In the genomic region with DNA sequence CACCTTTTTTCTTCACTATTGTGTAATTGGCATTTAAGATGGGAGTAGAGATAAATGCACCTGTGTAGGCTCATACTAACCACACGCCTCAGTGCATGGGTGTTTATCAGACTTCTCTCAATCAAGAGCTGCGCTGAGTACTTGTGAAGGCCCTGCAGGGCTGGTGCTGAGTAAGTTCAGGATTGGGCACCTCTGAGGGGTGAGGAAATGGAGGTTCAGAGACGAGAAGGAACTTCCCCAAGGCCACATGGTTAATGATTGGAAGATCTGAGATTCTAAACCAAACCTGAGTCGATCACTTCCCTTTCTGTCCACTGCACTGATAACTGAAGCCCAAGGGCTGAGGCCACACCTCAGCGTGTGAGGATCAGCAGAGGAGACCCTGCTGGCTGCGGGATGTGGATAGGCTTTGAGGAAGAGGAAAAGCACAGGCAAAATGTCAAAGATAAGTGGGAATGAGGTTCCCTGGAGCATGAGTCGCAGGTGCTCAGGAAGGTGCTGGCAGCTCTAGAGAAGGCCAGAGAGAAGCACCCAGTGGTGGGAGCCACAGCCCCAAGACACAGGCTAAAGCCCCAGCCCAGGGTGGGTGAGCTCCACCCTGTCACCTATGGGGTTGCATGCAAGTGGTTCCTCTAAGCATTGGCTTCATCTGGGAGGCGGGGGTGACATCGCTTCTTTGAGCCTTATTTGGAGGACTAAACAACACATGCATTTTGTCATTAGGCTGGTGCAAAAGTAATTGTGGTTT, we compare ENCODE assay signal across 12 cellular contexts. TPM values are rescaled to one million over a fixed set of nuclear protein-coding genes. Genes with fewer than 3 reads are reported as not detected.
DNase-seq lines count a peak whose midpoint lies in the region; ATAC-seq and TF ChIP-seq lines count a peak whose summit lies in the region.
"Had no signal": no experiment of that assay in that cellular context is flagged by ENCODE, and none has a peak within 500 bp of the region (broad histone marks: within the 10 kb centered on the region; RNA-seq: fewer than 3 reads in every experiment).

No MANE protein-coding gene starts in this region.

- no peaks in the 10 kb centered on the region for H3K36me3 ChIP-seq in esophagus squamous epithelium
- H3K36me3 ChIP-seq: colonic mucosa had no signal

- no peak overlapping the region for H3K27ac ChIP-seq in esophagus squamous epithelium
- H3K27ac ChIP-seq: colonic mucosa had no signal

- no peak for DNase-seq in C1 segment of cervical spinal cord (lab: John Stamatoyannopoulos, UW)
- DNase-seq in DMS79 (lab: John Stamatoyannopoulos, UW), result no peak
- no peak for DNase-seq in esophagus squamous epithelium (lab: John Stamatoyannopoulos, UW)
- DNase-seq: colonic mucosa, DMS79 treated with DMSO at 0.1 percent for 48 hours, glutamatergic neuron, HCEC 1CT had no signal

- no peak for TF ChIP-seq POLR2A in esophagus squamous epithelium (IDR thresholded peaks at IDR 0.05)

- H3K27me3 Mint-ChIP-seq in activated T-helper 17 cell treated with anti-CD3 and anti-CD28 coated beads, Interleukin-2, amount 50 U/mL, for 72 hours, result peaks cover 6% of the 10 kb centered on the region

- ATAC-seq in GM18870 (IDR thresholded peaks at IDR 0.05; ENCODE audit: unreplicated experiment), result peak; percentile 99
- ATAC-seq in GM21390 (IDR thresholded peaks at IDR 0.05; ENCODE audit: unreplicated experiment), result peak; percentile 98
- ATAC-seq in HG03060 (IDR thresholded peaks at IDR 0.05; ENCODE audit: low read depth, unreplicated experiment), result peak; percentile 94
- peak; percentile 32 for ATAC-seq in activated T-helper 17 cell treated with anti-CD3 and anti-CD28 coated beads, Interleukin-2, amount 50 U/mL, for 72 hours (replicated peaks)

- 73 to 82% methylated on average over 9 of the region's 9 CpGs for WGBS in esophagus squamous epithelium, 2 donors

- H3K27ac Mint-ChIP-seq in activated T-helper 17 cell treated with anti-CD3 and anti-CD28 coated beads, Interleukin-2, amount 50 U/mL, for 72 hours, result no peak overlapping the region

- no peak overlapping the region for H3K4me3 Mint-ChIP-seq in activated T-helper 17 cell treated with anti-CD3 and anti-CD28 coated beads, Interleukin-2, amount 50 U/mL, for 72 hours

- no peaks in the 10 kb centered on the region for H3K9me3 Mint-ChIP-seq in activated T-helper 17 cell treated with anti-CD3 and anti-CD28 coated beads, Interleukin-2, amount 50 U/mL, for 72 hours

- intact Hi-C loops in esophagus squamous epithelium (cut with DNase I), result no loop called here

- H3K36me3 Mint-ChIP-seq in activated T-helper 17 cell treated with anti-CD3 and anti-CD28 coated beads, Interleukin-2, amount 50 U/mL, for 72 hours (ENCODE audit: low read depth), result no peaks in the 10 kb centered on the region

- H3K4me1 Mint-ChIP-seq in activated T-helper 17 cell treated with anti-CD3 and anti-CD28 coated beads, Interleukin-2, amount 50 U/mL, for 72 hours, result no peaks in the 10 kb centered on the region

- H3K4me1 ChIP-seq in esophagus squamous epithelium, result no peaks in the 10 kb centered on the region
- H3K4me1 ChIP-seq: colonic mucosa had no signal

- no peaks in the 10 kb centered on the region for H3K27me3 ChIP-seq in esophagus squamous epithelium
- H3K27me3 ChIP-seq: colonic mucosa had no signal

- H3K4me3 ChIP-seq in esophagus squamous epithelium, result no peak overlapping the region
- H3K4me3 ChIP-seq: colonic mucosa had no signal

- no peak for TF ChIP-seq CTCF in esophagus squamous epithelium (IDR thresholded peaks at IDR 0.05)

- H3K9me3 ChIP-seq in esophagus squamous epithelium, result no peaks in the 10 kb centered on the region
- H3K9me3 ChIP-seq: colonic mucosa had no signal

RNA-seq across cellular contexts. Expression of a gene that starts 32.3 kb away (rescaled TPM):
- 10 to 100 TPM; 16.8 to 53.3 TPM for total RNA-seq in activated T-helper 17 cell treated with anti-CD3 and anti-CD28 coated beads, Interleukin-2, amount 50 U/mL, for 72 hours
- total RNA-seq in esophagus squamous epithelium, result 100 to 1,000 TPM; 147 to 460 (median 386) TPM
- total RNA-seq: colonic mucosa, MCF 10A had no signal

Comparison
In these comparisons a context has a peak if more than half of its experiments do, and no peak if none do; other contexts are left out.
1. ATAC-seq: peak in every context shown above with its lines; median percentile 99 in GM18870; 98 in GM21390; 94 in HG03060; 32 in activated T-helper 17 cell treated with anti-CD3 and anti-CD28 coated beads, Interleukin-2, amount 50 U/mL, for 72 hours.